1 cellular context compared by ENCODE assay signal in the genomic region with DNA sequence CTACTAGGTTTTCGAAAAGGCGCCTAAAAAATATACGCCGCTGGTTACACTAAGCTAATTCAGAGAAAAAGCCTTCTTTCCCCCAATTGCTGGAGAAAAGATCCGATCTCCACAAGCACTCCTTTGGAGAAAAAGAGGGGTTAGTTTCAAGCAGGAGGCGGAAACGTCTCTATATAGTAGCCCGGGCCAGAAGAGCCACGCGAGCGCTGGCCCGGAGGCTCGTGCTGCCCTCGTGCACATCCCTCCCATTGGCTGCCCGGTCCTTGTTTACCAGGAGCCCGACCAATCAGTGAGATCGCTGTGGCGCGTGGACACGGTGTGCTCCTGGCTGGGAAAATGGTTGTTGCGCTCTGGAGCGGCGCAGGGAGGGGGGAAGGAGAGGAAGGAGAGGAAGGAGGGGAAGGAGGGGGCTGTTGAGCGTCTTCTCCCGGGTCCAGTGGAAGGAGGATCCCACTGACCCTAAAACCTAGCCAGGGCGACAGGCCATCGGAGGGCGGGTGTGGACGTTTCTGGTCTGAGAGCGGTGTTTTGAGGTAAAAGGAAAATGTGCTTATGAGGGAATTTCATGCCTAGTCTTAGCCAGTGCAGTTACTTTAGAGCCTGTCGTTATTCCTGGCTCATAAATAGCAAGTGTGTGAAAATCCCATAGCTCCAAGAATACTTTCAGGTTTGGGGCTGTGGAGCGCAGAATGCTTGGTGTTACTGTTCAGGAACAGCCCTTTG.
A peak's percentile ranks its signal among the peaks of the same experiment; 100 is the strongest.
TF ChIP-seq lines count a peak whose summit lies in the region.

A gene with protein sequence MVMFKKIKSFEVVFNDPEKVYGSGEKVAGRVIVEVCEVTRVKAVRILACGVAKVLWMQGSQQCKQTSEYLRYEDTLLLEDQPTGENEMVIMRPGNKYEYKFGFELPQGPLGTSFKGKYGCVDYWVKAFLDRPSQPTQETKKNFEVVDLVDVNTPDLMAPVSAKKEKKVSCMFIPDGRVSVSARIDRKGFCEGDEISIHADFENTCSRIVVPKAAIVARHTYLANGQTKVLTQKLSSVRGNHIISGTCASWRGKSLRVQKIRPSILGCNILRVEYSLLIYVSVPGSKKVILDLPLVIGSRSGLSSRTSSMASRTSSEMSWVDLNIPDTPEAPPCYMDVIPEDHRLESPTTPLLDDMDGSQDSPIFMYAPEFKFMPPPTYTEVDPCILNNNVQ (minus strand): TSS at position 147 of the 723 bp plus-strand sequence. CDS start 313 bp downstream, outside the sequence.

TF ChIP-seq in Ishikawa, 13 proteins besides CTCF, POLR2A, EP300 and RAD21 (continued from another document):
- TF ChIP-seq, protein P1, sequence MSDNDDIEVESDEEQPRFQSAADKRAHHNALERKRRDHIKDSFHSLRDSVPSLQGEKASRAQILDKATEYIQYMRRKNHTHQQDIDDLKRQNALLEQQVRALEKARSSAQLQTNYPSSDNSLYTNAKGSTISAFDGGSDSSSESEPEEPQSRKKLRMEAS (IDR thresholded peaks at IDR 0.05) = peak; percentile 96
- TF ChIP-seq TAF1 (IDR thresholded peaks at IDR 0.05; ENCODE audit: low read depth) (no peak; the same call in none of the 2 replicates), TCF12 (IDR thresholded peaks at IDR 0.05; ENCODE audit: low read depth) (peak; percentile 67)
- TF ChIP-seq, protein P2, sequence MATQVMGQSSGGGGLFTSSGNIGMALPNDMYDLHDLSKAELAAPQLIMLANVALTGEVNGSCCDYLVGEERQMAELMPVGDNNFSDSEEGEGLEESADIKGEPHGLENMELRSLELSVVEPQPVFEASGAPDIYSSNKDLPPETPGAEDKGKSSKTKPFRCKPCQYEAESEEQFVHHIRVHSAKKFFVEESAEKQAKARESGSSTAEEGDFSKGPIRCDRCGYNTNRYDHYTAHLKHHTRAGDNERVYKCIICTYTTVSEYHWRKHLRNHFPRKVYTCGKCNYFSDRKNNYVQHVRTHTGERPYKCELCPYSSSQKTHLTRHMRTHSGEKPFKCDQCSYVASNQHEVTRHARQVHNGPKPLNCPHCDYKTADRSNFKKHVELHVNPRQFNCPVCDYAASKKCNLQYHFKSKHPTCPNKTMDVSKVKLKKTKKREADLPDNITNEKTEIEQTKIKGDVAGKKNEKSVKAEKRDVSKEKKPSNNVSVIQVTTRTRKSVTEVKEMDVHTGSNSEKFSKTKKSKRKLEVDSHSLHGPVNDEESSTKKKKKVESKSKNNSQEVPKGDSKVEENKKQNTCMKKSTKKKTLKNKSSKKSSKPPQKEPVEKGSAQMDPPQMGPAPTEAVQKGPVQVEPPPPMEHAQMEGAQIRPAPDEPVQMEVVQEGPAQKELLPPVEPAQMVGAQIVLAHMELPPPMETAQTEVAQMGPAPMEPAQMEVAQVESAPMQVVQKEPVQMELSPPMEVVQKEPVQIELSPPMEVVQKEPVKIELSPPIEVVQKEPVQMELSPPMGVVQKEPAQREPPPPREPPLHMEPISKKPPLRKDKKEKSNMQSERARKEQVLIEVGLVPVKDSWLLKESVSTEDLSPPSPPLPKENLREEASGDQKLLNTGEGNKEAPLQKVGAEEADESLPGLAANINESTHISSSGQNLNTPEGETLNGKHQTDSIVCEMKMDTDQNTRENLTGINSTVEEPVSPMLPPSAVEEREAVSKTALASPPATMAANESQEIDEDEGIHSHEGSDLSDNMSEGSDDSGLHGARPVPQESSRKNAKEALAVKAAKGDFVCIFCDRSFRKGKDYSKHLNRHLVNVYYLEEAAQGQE (IDR thresholded peaks at IDR 0.05; ENCODE audit: low read depth) = no peak
